ENCODE assay signal across 19 cellular contexts in the genomic region with DNA sequence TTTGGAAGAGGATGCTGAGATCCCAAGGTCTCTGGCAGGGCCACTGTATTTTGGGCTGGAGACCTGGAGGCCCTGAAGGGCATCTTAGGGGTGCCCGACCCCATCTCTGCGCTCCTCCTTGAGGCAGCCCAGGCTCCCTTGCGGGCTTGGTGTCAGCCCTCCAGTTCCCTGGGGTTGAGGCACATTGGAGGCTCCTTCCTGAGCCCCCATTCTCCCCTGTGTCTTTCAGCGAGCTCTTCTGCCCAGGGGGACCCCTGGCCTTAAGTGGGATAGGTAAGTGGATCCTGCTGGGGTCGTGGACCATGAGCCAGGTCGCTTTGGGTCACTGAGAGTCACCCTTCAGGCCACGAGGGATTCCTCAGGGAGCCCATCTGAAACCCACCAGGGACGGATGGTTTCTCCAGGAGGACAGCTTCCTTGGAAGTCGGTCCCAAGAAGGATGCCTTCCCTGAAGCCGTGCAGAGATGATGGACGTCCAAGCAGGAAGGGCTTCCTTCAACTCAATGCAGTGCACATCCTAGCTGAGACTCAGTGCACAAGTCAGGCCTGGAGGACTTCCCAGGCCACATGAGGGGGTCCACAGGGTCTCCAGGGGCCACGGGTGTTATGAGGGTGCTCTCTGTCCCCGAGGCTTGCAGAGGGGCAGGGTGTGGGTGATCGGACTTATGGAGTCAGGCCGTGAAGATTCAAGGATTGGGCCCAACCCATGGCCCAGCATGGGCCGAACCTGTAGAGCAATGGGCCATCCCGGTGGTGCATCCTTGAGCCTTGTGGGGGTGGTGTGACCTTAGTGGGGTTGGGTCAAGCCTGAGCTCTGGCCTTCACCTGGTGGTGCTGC.
A peak's percentile ranks its signal among the peaks of the same experiment; 100 is the strongest.
DNase-seq lines count a peak whose midpoint lies in the region; ATAC-seq, FAIRE-seq and TF ChIP-seq lines count a peak whose summit lies in the region.
"Had no signal": no experiment of that assay in that cellular context is flagged by ENCODE, and none has a peak within 500 bp of the region (broad histone marks: within the 10 kb centered on the region; RNA-seq: fewer than 3 reads in every experiment).

No MANE protein-coding gene starts in this region.

- no peaks in the 10 kb centered on the region for H3K4me1 ChIP-seq in kidney (ENCODE audit: control insufficient read depth in 1 of 2, insufficient read depth in 1 of 2, low read depth in 1 of 2, low read length in 2 of 2)
- no peaks in the 10 kb centered on the region for H3K4me1 ChIP-seq in spleen

- H3K4me3 ChIP-seq in kidney (ENCODE audit: low read length in 2 of 2) = no peak overlapping the region
- no peak overlapping the region for H3K4me3 ChIP-seq in spleen
- H3K4me3 ChIP-seq: thoracic aorta had no signal

- no peaks in the 10 kb centered on the region for H3K36me3 Mint-ChIP-seq in activated T-helper 2 cell treated with anti-CD3 and anti-CD28 coated beads, Interferon-gamma antibody, Interleukin-2, Interleukin-4, amounts not matched to agents 10 μg/mL and 5 μg/mL and 100 μg/mL, durations not matched to agents 14 hours and 24 hours and 36 hours (ENCODE audit: low read depth)
- H3K36me3 Mint-ChIP-seq: CD4-positive, CD25-positive, alpha-beta regulatory T cell had no signal

- H3K9ac ChIP-seq in kidney (ENCODE audit: low read length in 2 of 2) = no peak overlapping the region

- no peak for FAIRE-seq in kidney (lab: Jason Lieb, UNC)
- FAIRE-seq: bronchial epithelial cell had no signal

- H3K4me1 Mint-ChIP-seq in activated T-helper 2 cell treated with anti-CD3 and anti-CD28 coated beads, Interferon-gamma antibody, Interleukin-2, Interleukin-4, amounts not matched to agents 10 μg/mL and 5 μg/mL and 100 μg/mL, durations not matched to agents 14 hours and 24 hours and 36 hours (ENCODE audit: low read depth) = no peaks in the 10 kb centered on the region
- H3K4me1 Mint-ChIP-seq: CD4-positive, CD25-positive, alpha-beta regulatory T cell had no signal

- H3K4me3 Mint-ChIP-seq in activated T-helper 2 cell treated with anti-CD3 and anti-CD28 coated beads, Interferon-gamma antibody, Interleukin-2, Interleukin-4, amounts not matched to agents 10 μg/mL and 5 μg/mL and 100 μg/mL, durations not matched to agents 14 hours and 24 hours and 36 hours (ENCODE audit: low read depth) = no peak overlapping the region
- H3K4me3 Mint-ChIP-seq: CD4-positive, CD25-positive, alpha-beta regulatory T cell; effector memory CD8-positive, alpha-beta T cell had no signal

- no peak for TF ChIP-seq CTCF in kidney (IDR thresholded peaks at IDR 0.05; ENCODE audit: borderline replicate concordance, extremely low read depth, insufficient read depth)
- no peak for TF ChIP-seq CTCF in spleen (IDR thresholded peaks at IDR 0.05 in 8 of 11, conservative IDR thresholded peaks at IDR 0.05 in 3 of 11)

- H3K27ac ChIP-seq in kidney (ENCODE audit: low read depth in 2 of 2, low read length in 2 of 2) (no peak overlapping the region), spleen (no peak overlapping the region)
- H3K27ac ChIP-seq: 22Rv1, thoracic aorta had no signal

- TF ChIP-seq POLR2A in spleen (IDR thresholded peaks at IDR 0.05) = no peak

- intact Hi-C loops in activated T-helper 2 cell treated with anti-CD3 and anti-CD28 coated beads, Interferon-gamma antibody, Interleukin-2, Interleukin-4, amounts not matched to agents 10 μg/mL and 5 μg/mL and 100 μg/mL, durations not matched to agents 14 hours and 24 hours and 36 hours (cut with micrococcal nuclease) = no loop called here
- intact Hi-C loops in kidney (cut with DNase I) (no loop called here), spleen (cut with DNase I; ENCODE audit: low total_unique reads) (no loop called here)

- no peaks in the 10 kb centered on the region for H3K36me3 ChIP-seq in kidney (ENCODE audit: control insufficient read depth in 1 of 2, insufficient read depth in 2 of 2, low read length in 2 of 2)
- no peaks in the 10 kb centered on the region for H3K36me3 ChIP-seq in spleen
- H3K36me3 ChIP-seq: thoracic aorta had no signal

- H3K9me3 Mint-ChIP-seq in activated T-helper 2 cell treated with anti-CD3 and anti-CD28 coated beads, Interferon-gamma antibody, Interleukin-2, Interleukin-4, amounts not matched to agents 10 μg/mL and 5 μg/mL and 100 μg/mL, durations not matched to agents 14 hours and 24 hours and 36 hours = peaks cover 56% of the 10 kb centered on the region

- no peaks in the 10 kb centered on the region for H3K27me3 Mint-ChIP-seq in activated T-helper 2 cell treated with anti-CD3 and anti-CD28 coated beads, Interferon-gamma antibody, Interleukin-2, Interleukin-4, amounts not matched to agents 10 μg/mL and 5 μg/mL and 100 μg/mL, durations not matched to agents 14 hours and 24 hours and 36 hours (ENCODE audit: low read depth)
- H3K27me3 Mint-ChIP-seq: CD4-positive, CD25-positive, alpha-beta regulatory T cell; effector memory CD8-positive, alpha-beta T cell had no signal

- H3K9me3 ChIP-seq in kidney (ENCODE audit: control insufficient read depth in 1 of 2, low read length in 2 of 2) = peaks cover 0 to 26% of the 10 kb centered on the region in 2 donors
- H3K9me3 ChIP-seq in spleen = peaks cover 0 to 100% (median 82%) of the 10 kb centered on the region in 8 donors

- 74 to 81% (median 74%) methylated on average over 9 to 17 of the region's 17 CpGs for WGBS in spleen, 5 donors

- no peaks in the 10 kb centered on the region for H3K27me3 ChIP-seq in spleen (replicated peaks in 1 of 7)

- no peak overlapping the region for H3K27ac Mint-ChIP-seq in activated T-helper 2 cell treated with anti-CD3 and anti-CD28 coated beads, Interferon-gamma antibody, Interleukin-2, Interleukin-4, amounts not matched to agents 10 μg/mL and 5 μg/mL and 100 μg/mL, durations not matched to agents 14 hours and 24 hours and 36 hours
- H3K27ac Mint-ChIP-seq: CD4-positive, CD25-positive, alpha-beta regulatory T cell; effector memory CD8-positive, alpha-beta T cell had no signal

- no peak for ATAC-seq in activated CD4-positive, CD25-positive, alpha-beta regulatory T cell treated with anti-CD3 and anti-CD28 coated beads, Interleukin-2, amount 50 U/mL, for 24 hours
- ATAC-seq: effector memory CD8-positive, alpha-beta T cell had no signal

- DNase-seq in activated CD4-positive, CD25-positive, alpha-beta regulatory T cell treated with anti-CD3 and anti-CD28 coated beads, Interleukin-2, amount 50 U/mL, for 72 hours = peak; percentile 26
- peak; percentile 4 for DNase-seq in activated T-helper 2 cell treated with anti-CD3 and anti-CD28 coated beads, Interferon-gamma antibody, Interleukin-2, Interleukin-4, amounts not matched to agents 10 μg/mL and 5 μg/mL and 100 μg/mL, durations not matched to agents 14 hours and 24 hours and 36 hours (ENCODE audit: low spot score)
- peak; percentile 45 for DNase-seq in kidney
- peak; percentile 55 for DNase-seq in spleen
- DNase-seq in midbrain (lab: John Stamatoyannopoulos, UW) = no peak
- no peak for DNase-seq in 8988T
- no peak for DNase-seq in activated CD4-positive, alpha-beta T cell treated with anti-CD3 and anti-CD28 coated beads for 4 hours
- DNase-seq: CD4-positive, CD25-positive, alpha-beta regulatory T cell; effector memory CD8-positive, alpha-beta T cell; foreskin fibroblast; Kasumi-1; mesendoderm; NCI-H187 treated with DMSO at 0.1 percent for 48 hours; NCI-H69; occipital lobe had no signal

Comparison
In these comparisons a context has a peak if more than half of its experiments do, and no peak if none do; other contexts are left out.
1. DNase-seq: peak in activated CD4-positive, CD25-positive, alpha-beta regulatory T cell treated with anti-CD3 and anti-CD28 coated beads, Interleukin-2, amount 50 U/mL, for 72 hours (single experiment), activated T-helper 2 cell treated with anti-CD3 and anti-CD28 coated beads, Interferon-gamma antibody, Interleukin-2, Interleukin-4, amounts not matched to agents 10 μg/mL and 5 μg/mL and 100 μg/mL, durations not matched to agents 14 hours and 24 hours and 36 hours (single experiment), kidney (single experiment) and spleen (single experiment); none in midbrain (single experiment), 8988T (single experiment) and activated CD4-positive, alpha-beta T cell treated with anti-CD3 and anti-CD28 coated beads for 4 hours (0 of 2).